Comparison of ENCODE assay signal across 1 cellular context in genomic region chr9:105979359-105979758, GRCh38.
TF ChIP-seq lines count a peak whose summit lies in the region.

No MANE protein-coding gene starts in this region.

TF ChIP-seq in SK-N-SH treated with all-trans-retinoic acid at 6 μM for 48 hours, 23 proteins besides CTCF, POLR2A, EP300 and RAD21 (continued from another document):
- TF ChIP-seq TSHZ2 (CRISPR knock-in tag; IDR thresholded peaks at IDR 0.05) = peak; percentile 91
TF ChIP-seq in SK-N-SH treated with all-trans-retinoic acid at 6 μM for 48 hours: peak in this region for 7.
